Comparison of ENCODE assay signal across 10 cellular contexts in genomic region chr15:58865420-58865880, GRCh38.
A peak's percentile ranks its signal among the peaks of the same experiment; 100 is the strongest.
DNase-seq lines count a peak whose midpoint lies in the region; ATAC-seq lines count a peak whose summit lies in the region.
"Had no signal": no experiment of that assay in that cellular context is flagged by ENCODE, and none has a peak within 500 bp of the region (broad histone marks: within the 10 kb centered on the region; RNA-seq: fewer than 3 reads in every experiment).

No MANE protein-coding gene starts in this region.

- no peaks in the 10 kb centered on the region for H3K36me3 Mint-ChIP-seq in activated naive CD8-positive, alpha-beta T cell treated with anti-CD3 and anti-CD28 coated beads for 36 hours
- no peaks in the 10 kb centered on the region for H3K36me3 Mint-ChIP-seq in activated naive CD8-positive, alpha-beta T cell treated with anti-CD3 and anti-CD28 coated beads, Interleukin-2, amount 50 U/mL, for 24 hours (ENCODE audit: low read depth)
- H3K36me3 Mint-ChIP-seq: natural killer cell treated with Interleukin-12 subunit alpha and Interleukin-12 subunit beta and Interleukin-15 and Interleukin-18, amount 100 ng/mL, for 72 hours had no signal

- no peaks in the 10 kb centered on the region for H3K9me3 Mint-ChIP-seq in activated naive CD8-positive, alpha-beta T cell treated with anti-CD3 and anti-CD28 coated beads for 36 hours
- H3K9me3 Mint-ChIP-seq in activated naive CD8-positive, alpha-beta T cell treated with anti-CD3 and anti-CD28 coated beads, Interleukin-2, amount 50 U/mL, for 24 hours = no peaks in the 10 kb centered on the region
- H3K9me3 Mint-ChIP-seq: natural killer cell treated with Interleukin-12 subunit alpha and Interleukin-12 subunit beta and Interleukin-15 and Interleukin-18, amount 100 ng/mL, for 72 hours had no signal

- H3K27me3 Mint-ChIP-seq in activated naive CD8-positive, alpha-beta T cell treated with anti-CD3 and anti-CD28 coated beads for 36 hours = peaks cover 11% of the 10 kb centered on the region
- peaks cover 4% of the 10 kb centered on the region for H3K27me3 Mint-ChIP-seq in activated naive CD8-positive, alpha-beta T cell treated with anti-CD3 and anti-CD28 coated beads, Interleukin-2, amount 50 U/mL, for 24 hours

- H3K27ac ChIP-seq in esophagus (ENCODE audit: low read depth in 2 of 2, low read length in 1 of 2) (no peak overlapping the region), aorta (ENCODE audit: low read depth in 1 of 2, low read length in 2 of 2) (no peak overlapping the region)

- H3K4me3 ChIP-seq in esophagus (ENCODE audit: low read depth in 1 of 2, low read length in 2 of 2) (peak overlapping the region; percentile 4 to 21), mucosa of stomach (ENCODE audit: low read length) (peak overlapping the region; percentile 69), aorta (ENCODE audit: low read length in 2 of 2) (no peak overlapping the region)

- peaks cover 13% of the 10 kb centered on the region for H3K4me1 Mint-ChIP-seq in activated naive CD8-positive, alpha-beta T cell treated with anti-CD3 and anti-CD28 coated beads for 36 hours
- H3K4me1 Mint-ChIP-seq in activated naive CD8-positive, alpha-beta T cell treated with anti-CD3 and anti-CD28 coated beads, Interleukin-2, amount 50 U/mL, for 24 hours = peaks cover 12% of the 10 kb centered on the region

- H3K9me3 ChIP-seq in esophagus (ENCODE audit: control insufficient read depth in 2 of 2, insufficient read depth in 1 of 2, low read depth in 1 of 2, low read length in 1 of 2) (no peaks in the 10 kb centered on the region), mucosa of stomach (ENCODE audit: control insufficient read depth, low read length) (no peaks in the 10 kb centered on the region), aorta (ENCODE audit: control insufficient read depth, low read length) (no peaks in the 10 kb centered on the region)

- 64 to 74% methylated on average over 15 of the region's 15 CpGs for WGBS in esophagus, 2 donors
- 68% methylated on average over 15 of the region's 15 CpGs for WGBS in aorta, 2 donors

- no peak overlapping the region for H3K27ac Mint-ChIP-seq in activated naive CD8-positive, alpha-beta T cell treated with anti-CD3 and anti-CD28 coated beads for 36 hours
- H3K27ac Mint-ChIP-seq in activated naive CD8-positive, alpha-beta T cell treated with anti-CD3 and anti-CD28 coated beads, Interleukin-2, amount 50 U/mL, for 24 hours = no peak overlapping the region
- H3K27ac Mint-ChIP-seq: natural killer cell treated with Interleukin-12 subunit alpha and Interleukin-12 subunit beta and Interleukin-15 and Interleukin-18, amount 100 ng/mL, for 72 hours had no signal

- intact Hi-C loops in aorta (cut with DNase I) = no loop called here

- no peaks in the 10 kb centered on the region for H3K4me1 ChIP-seq in esophagus (ENCODE audit: control insufficient read depth in 2 of 2, insufficient read depth in 2 of 2, low read length in 1 of 2)
- H3K4me1 ChIP-seq in mucosa of stomach (ENCODE audit: control insufficient read depth, insufficient read depth, low read length) = peaks cover 22% of the 10 kb centered on the region
- H3K4me1 ChIP-seq in aorta (ENCODE audit: control insufficient read depth in 1 of 2, insufficient read depth in 2 of 2, low read length in 2 of 2) = no peaks in the 10 kb centered on the region

- ATAC-seq in activated naive CD8-positive, alpha-beta T cell treated with anti-CD3 and anti-CD28 coated beads, Interleukin-2, amount 50 U/mL, for 24 hours = no peak
- ATAC-seq in aorta (ENCODE audit: low FRiP score) (peak; percentile 24), GM18867 (IDR thresholded peaks at IDR 0.05; ENCODE audit: unreplicated experiment) (no peak)

- no peaks in the 10 kb centered on the region for H3K36me3 ChIP-seq in esophagus (ENCODE audit: control insufficient read depth in 2 of 2, insufficient read depth in 2 of 2, low read length in 1 of 2)
- H3K36me3 ChIP-seq in mucosa of stomach (ENCODE audit: control insufficient read depth, insufficient read depth, low read length) = no peaks in the 10 kb centered on the region
- H3K36me3 ChIP-seq in aorta (ENCODE audit: control insufficient read depth in 1 of 2, insufficient read depth in 2 of 2, low read length in 1 of 2) = no peaks in the 10 kb centered on the region

- H3K4me3 Mint-ChIP-seq in activated naive CD8-positive, alpha-beta T cell treated with anti-CD3 and anti-CD28 coated beads for 36 hours = peak overlapping the region; percentile 40
- H3K4me3 Mint-ChIP-seq in activated naive CD8-positive, alpha-beta T cell treated with anti-CD3 and anti-CD28 coated beads, Interleukin-2, amount 50 U/mL, for 24 hours = no peak overlapping the region
- H3K4me3 Mint-ChIP-seq: natural killer cell treated with Interleukin-12 subunit alpha and Interleukin-12 subunit beta and Interleukin-15 and Interleukin-18, amount 100 ng/mL, for 72 hours had no signal

- no peaks in the 10 kb centered on the region for H3K27me3 ChIP-seq in esophagus (ENCODE audit: control insufficient read depth in 1 of 2, insufficient read depth in 2 of 2, low read length in 2 of 2)
- no peaks in the 10 kb centered on the region for H3K27me3 ChIP-seq in mucosa of stomach (ENCODE audit: control insufficient read depth, insufficient read depth, low read length)
- H3K27me3 ChIP-seq in aorta (ENCODE audit: control insufficient read depth in 1 of 2, insufficient read depth in 2 of 2, low read length in 1 of 2) = no peaks in the 10 kb centered on the region

- DNase-seq in activated naive CD8-positive, alpha-beta T cell treated with anti-CD3 and anti-CD28 coated beads for 36 hours = no peak
- DNase-seq in activated naive CD8-positive, alpha-beta T cell treated with anti-CD3 and anti-CD28 coated beads, Interleukin-2, amount 50 U/mL, for 24 hours = no peak
- DNase-seq in aorta = no peak
- no peak for DNase-seq in HUDEP-2 (lab: John Stamatoyannopoulos, UW; ENCODE audit: unreplicated experiment in 76 of 76)
- DNase-seq in activated naive CD4-positive, alpha-beta T cell treated with Interleukin-2 at 50 U/mL for 16 hours = no peak
- DNase-seq: activated CD4-positive, CD25-positive, alpha-beta regulatory T cell treated with anti-CD3 and anti-CD28 coated beads, Interleukin-2, amount 50 U/mL, for 72 hours had no signal

- peak overlapping the region; percentile 78 for H3K9ac ChIP-seq in mucosa of stomach (ENCODE audit: low read length)

Comparison
In these comparisons a context has a peak if more than half of its experiments do, and no peak if none do; other contexts are left out.
1. H3K4me3 ChIP-seq: peak in esophagus (2 of 2) and mucosa of stomach (single experiment); none in aorta (0 of 2).